ENCODE assay signal across 15 cellular contexts in the genomic region with DNA sequence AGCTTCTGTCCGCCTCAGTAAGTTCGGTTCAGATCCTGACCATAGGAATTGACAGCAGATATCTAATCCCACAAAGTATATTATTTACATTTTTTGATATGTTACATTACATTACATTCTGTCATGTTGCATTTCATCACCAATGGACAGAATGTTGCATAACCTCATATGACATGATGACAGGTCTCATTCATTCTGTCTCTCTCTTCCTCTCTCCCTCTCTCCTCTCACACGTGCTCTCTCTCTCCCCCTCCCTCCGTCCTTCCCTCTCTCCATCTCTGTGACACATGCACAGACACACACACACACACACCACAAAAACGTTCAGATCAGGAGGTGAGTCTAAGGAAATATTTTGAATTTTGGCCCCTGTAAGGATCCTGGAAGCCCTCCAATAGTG.
"Had no signal": no experiment of that assay in that cellular context is flagged by ENCODE, and none has a peak within 500 bp of the region (broad histone marks: within the 10 kb centered on the region; RNA-seq: fewer than 3 reads in every experiment).

No MANE protein-coding gene starts in this region.

- H3K27me3 Mint-ChIP-seq: activated naive CD8-positive, alpha-beta T cell treated with anti-CD3 and anti-CD28 coated beads, Interleukin-2, amount 10 ng/mL, durations not matched to agents 7 days and 5 days; effector memory CD8-positive, alpha-beta T cell; naive thymus-derived CD4-positive, alpha-beta T cell; stimulated activated naive CD8-positive, alpha-beta T cell treated with anti-CD3 and anti-CD28 coated beads, Interleukin-15, amount 100 ng/mL, for 72 hours had no signal

- H3K4me1 ChIP-seq: breast epithelium, testis, upper lobe of left lung had no signal

- H3K4me1 Mint-ChIP-seq: activated naive CD8-positive, alpha-beta T cell treated with anti-CD3 and anti-CD28 coated beads, Interleukin-2, amount 10 ng/mL, durations not matched to agents 7 days and 5 days; naive thymus-derived CD4-positive, alpha-beta T cell; stimulated activated naive CD8-positive, alpha-beta T cell treated with anti-CD3 and anti-CD28 coated beads, Interleukin-15, amount 100 ng/mL, for 72 hours had no signal

- H3K27me3 ChIP-seq: breast epithelium, heart right ventricle, testis, upper lobe of left lung had no signal

- H3K27ac Mint-ChIP-seq: activated naive CD8-positive, alpha-beta T cell treated with anti-CD3 and anti-CD28 coated beads, Interleukin-2, amount 10 ng/mL, durations not matched to agents 7 days and 5 days; activated T-helper 1 cell treated with anti-CD3 and anti-CD28 coated beads, Interleukin-12 subunit alpha, Interleukin-12 subunit beta, Interleukin-2, Interleukin-4 antibody, amounts not matched to agents 30 ng/mL and 10 ng/mL and 1 ng/mL, durations not matched to agents 14 hours and 24 hours and 36 hours; effector memory CD8-positive, alpha-beta T cell; naive thymus-derived CD4-positive, alpha-beta T cell; stimulated activated naive CD8-positive, alpha-beta T cell treated with anti-CD3 and anti-CD28 coated beads, Interleukin-15, amount 100 ng/mL, for 72 hours had no signal

- H3K27ac ChIP-seq: breast epithelium, epithelial cell of prostate, heart right ventricle, testis, upper lobe of left lung had no signal

- H3K36me3 Mint-ChIP-seq: activated naive CD8-positive, alpha-beta T cell treated with anti-CD3 and anti-CD28 coated beads, Interleukin-2, amount 10 ng/mL, durations not matched to agents 7 days and 5 days; naive thymus-derived CD4-positive, alpha-beta T cell had no signal

- H3K9me3 Mint-ChIP-seq: activated naive CD8-positive, alpha-beta T cell treated with anti-CD3 and anti-CD28 coated beads, Interleukin-2, amount 10 ng/mL, durations not matched to agents 7 days and 5 days; activated T-helper 1 cell treated with anti-CD3 and anti-CD28 coated beads, Interleukin-12 subunit alpha, Interleukin-12 subunit beta, Interleukin-2, Interleukin-4 antibody, amounts not matched to agents 30 ng/mL and 10 ng/mL and 1 ng/mL, durations not matched to agents 14 hours and 24 hours and 36 hours; stimulated activated naive CD8-positive, alpha-beta T cell treated with anti-CD3 and anti-CD28 coated beads, Interleukin-15, amount 100 ng/mL, for 72 hours had no signal

- DNase-seq: activated naive CD4-positive, alpha-beta T cell; activated naive CD8-positive, alpha-beta T cell treated with anti-CD3 and anti-CD28 coated beads, Interleukin-2, amount 10 ng/mL, durations not matched to agents 7 days and 5 days; dermis blood vessel endothelial cell; effector memory CD8-positive, alpha-beta T cell; foreskin melanocyte; naive thymus-derived CD4-positive, alpha-beta T cell; stimulated activated CD4-positive, alpha-beta T cell treated with anti-CD3 and anti-CD28 coated beads, Interleukin-1b, Interleukin-23, amount 100 ng/mL, for 48 hours; stimulated activated naive CD8-positive, alpha-beta T cell treated with anti-CD3 and anti-CD28 coated beads, Interleukin-15, amount 100 ng/mL, for 72 hours; testis had no signal

- H3K36me3 ChIP-seq: breast epithelium, heart right ventricle, upper lobe of left lung had no signal

- H3K9me3 ChIP-seq: breast epithelium, heart right ventricle, testis, upper lobe of left lung had no signal

- H3K4me3 Mint-ChIP-seq: activated naive CD8-positive, alpha-beta T cell treated with anti-CD3 and anti-CD28 coated beads, Interleukin-2, amount 10 ng/mL, durations not matched to agents 7 days and 5 days; activated T-helper 1 cell treated with anti-CD3 and anti-CD28 coated beads, Interleukin-12 subunit alpha, Interleukin-12 subunit beta, Interleukin-2, Interleukin-4 antibody, amounts not matched to agents 30 ng/mL and 10 ng/mL and 1 ng/mL, durations not matched to agents 14 hours and 24 hours and 36 hours; effector memory CD8-positive, alpha-beta T cell; naive thymus-derived CD4-positive, alpha-beta T cell; stimulated activated naive CD8-positive, alpha-beta T cell treated with anti-CD3 and anti-CD28 coated beads, Interleukin-15, amount 100 ng/mL, for 72 hours had no signal

- H3K4me3 ChIP-seq: breast epithelium, heart right ventricle, testis, upper lobe of left lung had no signal

- ATAC-seq: activated CD4-positive, CD25-positive, alpha-beta regulatory T cell treated with anti-CD3 and anti-CD28 coated beads, Interleukin-2, amount 50 U/mL, for 24 hours; effector memory CD8-positive, alpha-beta T cell; naive thymus-derived CD4-positive, alpha-beta T cell; stimulated activated naive CD8-positive, alpha-beta T cell treated with anti-CD3 and anti-CD28 coated beads, Interleukin-15, amount 100 ng/mL, for 72 hours had no signal
